Comparison of ENCODE assay signal across 14 cellular contexts in genomic region chr13:112078216-112078615, GRCh38. TPM values are rescaled to one million over a fixed set of nuclear protein-coding genes. Genes with fewer than 3 reads are reported as not detected.
DNase-seq lines count a peak whose midpoint lies in the region; ATAC-seq, FAIRE-seq and TF ChIP-seq lines count a peak whose summit lies in the region.
"Had no signal": no experiment of that assay in that cellular context is flagged by ENCODE, and none has a peak within 500 bp of the region (broad histone marks: within the 10 kb centered on the region; RNA-seq: fewer than 3 reads in every experiment).

No MANE protein-coding gene starts in this region.

- H3K4me3 ChIP-seq in GM23338: peak overlapping the region; percentile 38; the same call in 1 of the 2 replicates
- no peak overlapping the region for H3K4me3 ChIP-seq in K562
- peak overlapping the region; percentile 14 for H3K4me3 ChIP-seq in neural progenitor cell

- CTCF ChIA-PET in K562 (lab: Yijun Ruan, JAX; ENCODE audit: low intra/inter-chr PET ratio): no interaction called here

- peak; percentile 44 for ATAC-seq in GM23338
- 0 out of 3 replicates have a peak, but pooled peaks have one; percentile 28 for ATAC-seq in K562

- H3K9ac ChIP-seq in K562 (ENCODE audit: insufficient read depth in 1 of 2, low read depth in 2 of 2, low read length in 2 of 2) (no peak overlapping the region), neural progenitor cell (no peak overlapping the region)

- no peaks in the 10 kb centered on the region for H3K9me1 ChIP-seq in K562 (ENCODE audit: control insufficient read depth, insufficient read depth, low read length)

- no peaks in the 10 kb centered on the region for H3K9me2 ChIP-seq in GM23338 (ENCODE audit: insufficient read depth)

- H4K20me1 ChIP-seq in GM23338 (replicated peaks; ENCODE audit: insufficient read depth) (0 out of 2 replicates have a peak, but pooled peaks cover 7% of the 10 kb centered on the region), K562 (replicated peaks; ENCODE audit: control insufficient read depth, insufficient read depth, low read length) (no peaks in the 10 kb centered on the region), neural progenitor cell (ENCODE audit: low read depth) (no peaks in the 10 kb centered on the region)

- H3K36me3 ChIP-seq in GM23338 (ENCODE audit: insufficient read depth) (no peaks in the 10 kb centered on the region), K562 (ENCODE audit: control insufficient read depth, insufficient read depth, low read length) (no peaks in the 10 kb centered on the region), neural progenitor cell (no peaks in the 10 kb centered on the region)
- H3K36me3 ChIP-seq: BE2C had no signal

- H3K4me1 Mint-ChIP-seq in GM23338 (peaks cover 22% of the 10 kb centered on the region), neural progenitor cell (peaks cover 48% of the 10 kb centered on the region)

- H3K4me2 ChIP-seq in GM23338 (peak overlapping the region; percentile 63), K562 (ENCODE audit: insufficient read depth, low read length) (no peak overlapping the region), neural progenitor cell (peak overlapping the region; percentile 69)

- DNase-seq in ELF-1 (ENCODE audit: low read depth, low spot score) (peak; percentile 32), GM23338 (ENCODE audit: low spot score) (no peak), K562 (ENCODE audit: extremely low read depth in 1 of 4, low spot score in 3 of 4) (no peak), neural progenitor cell (ENCODE audit: low spot score) (peak; percentile 42), NCI-H128 (lab: John Stamatoyannopoulos, UW; ENCODE audit: unreplicated experiment) (no peak), globus pallidus (ENCODE audit: low spot score) (no peak), NCI-H82 treated with DMSO at 0.1 percent for 48 hours (lab: John Stamatoyannopoulos, UW; ENCODE audit: unreplicated experiment) (no peak)
- DNase-seq: BE2C; CD4-positive, alpha-beta T cell; NCI-H1417 treated with DMSO at 0.1 percent for 48 hours; NCI-H2029 treated with DMSO at 0.1 percent for 48 hours; NCI-H526 treated with DMSO at 0.1 percent for 48 hours had no signal

- no peaks in the 10 kb centered on the region for H3K79me2 ChIP-seq in GM23338 (replicated peaks; ENCODE audit: insufficient read depth)
- no peaks in the 10 kb centered on the region for H3K79me2 ChIP-seq in K562 (ENCODE audit: control insufficient read depth, insufficient read depth, low read length)
- no peaks in the 10 kb centered on the region for H3K79me2 ChIP-seq in neural progenitor cell (ENCODE audit: low read depth)

- H3K27ac Mint-ChIP-seq in GM23338 (no peak overlapping the region), neural progenitor cell (no peak overlapping the region)
- H3K27ac Mint-ChIP-seq: CD4-positive, alpha-beta T cell had no signal

- TF ChIP-seq POLR2A in K562 (conservative IDR thresholded peaks at IDR 0.05): no peak

- peak overlapping the region; percentile 76; the same call in 1 of the 2 replicates for H2AFZ ChIP-seq in GM23338
- H2AFZ ChIP-seq in K562 (ENCODE audit: low read depth, low read length): no peak overlapping the region
- peak overlapping the region; percentile 75 for H2AFZ ChIP-seq in neural progenitor cell (replicated peaks)

- H3F3A ChIP-seq in GM23338 (replicated peaks; ENCODE audit: low read depth) (peaks cover 9% of the 10 kb centered on the region), neural progenitor cell (ENCODE audit: low read depth) (peaks cover 43% of the 10 kb centered on the region)

- no peak for TF ChIP-seq RAD21 in K562 (CRISPR knock-in tag; conservative IDR thresholded peaks at IDR 0.05 in 1 of 2, IDR thresholded peaks at IDR 0.05 in 1 of 2)

- 2% methylated on average over 9 of the region's 16 CpGs for WGBS in K562 (ENCODE audit: insufficient coverage, low coverage, missing lambda C conversion rate)

- TF ChIP-seq CTCF in GM23338 (conservative IDR thresholded peaks at IDR 0.05; ENCODE audit: low read depth in 2 of 2): no peak
- no peak for TF ChIP-seq CTCF in K562 (IDR thresholded peaks at IDR 0.05 in 2 of 3, conservative IDR thresholded peaks at IDR 0.05 in 1 of 3; ENCODE audit: insufficient read depth in 2 of 3, low read depth in 1 of 3, low read length in 3 of 3)
- no peak for TF ChIP-seq CTCF in neural progenitor cell (IDR thresholded peaks at IDR 0.05)

- no peak for TF ChIP-seq EP300 in K562 (IDR thresholded peaks at IDR 0.05; ENCODE audit: low read length)

- H3K4me3 Mint-ChIP-seq in GM23338: no peak overlapping the region
- H3K4me3 Mint-ChIP-seq in neural progenitor cell: peak overlapping the region; percentile 54
- H3K4me3 Mint-ChIP-seq: CD4-positive, alpha-beta T cell had no signal

- in situ Hi-C loops in K562 (cut with MboI): no loop called here

- BruUV-seq in K562 (replicated peaks; lab: Mats Ljungman, UMichigan): no TSS peak

- 0 out of 3 replicates have a peak, but pooled peaks cover 1% of the 10 kb centered on the region for H3K9me3 Mint-ChIP-seq in GM23338
- peaks cover 8% of the 10 kb centered on the region for H3K9me3 Mint-ChIP-seq in neural progenitor cell

- H3K27me3 Mint-ChIP-seq in GM23338 (ENCODE audit: insufficient read depth, low read depth, poor library complexity) (peaks cover 37% of the 10 kb centered on the region), neural progenitor cell (ENCODE audit: insufficient read depth, low read depth) (peaks cover 20% of the 10 kb centered on the region)

- intact Hi-C loops in K562 (cut with micrococcal nuclease): no loop called here

- H3K9me3 ChIP-seq in K562 (replicated peaks; ENCODE audit: control insufficient read depth, insufficient read depth, low read depth, low read length) (no peaks in the 10 kb centered on the region), neural progenitor cell (ENCODE audit: low read depth) (no peaks in the 10 kb centered on the region)
- H3K9me3 ChIP-seq: BE2C had no signal

- peaks cover 55% of the 10 kb centered on the region for H3K27me3 ChIP-seq in GM23338 (ENCODE audit: insufficient read depth)
- H3K27me3 ChIP-seq in K562 (ENCODE audit: control insufficient read depth in 2 of 2, insufficient read depth in 2 of 2, low read length in 2 of 2): peaks cover 0 to 23% of the 10 kb centered on the region in 2 experiments; a peak in 2 of 5 replicates
- H3K27me3 ChIP-seq in neural progenitor cell: peaks cover 54% of the 10 kb centered on the region

- FAIRE-seq in K562 (lab: Jason Lieb, UNC): no peak

- no peak overlapping the region for H3K27ac ChIP-seq in GM23338 (ENCODE audit: low read depth)
- H3K27ac ChIP-seq in K562 (ENCODE audit: extremely low read depth, low read depth, low read length): no peak overlapping the region
- no peak overlapping the region for H3K27ac ChIP-seq in neural progenitor cell

- POLR2A ChIA-PET in K562 (lab: Yijun Ruan, JAX): no interaction called here

- H3K36me3 Mint-ChIP-seq in GM23338 (ENCODE audit: low read depth) (no peaks in the 10 kb centered on the region; the same call in 2 of the 3 replicates), neural progenitor cell (peaks cover 5% of the 10 kb centered on the region)

- H3K4me1 ChIP-seq in GM23338 (ENCODE audit: insufficient read depth): peaks cover 31% of the 10 kb centered on the region
- H3K4me1 ChIP-seq in K562 (replicated peaks in 1 of 2; ENCODE audit: control insufficient read depth in 2 of 2, insufficient read depth in 2 of 2, low read length in 2 of 2): no peaks in the 10 kb centered on the region
- H3K4me1 ChIP-seq in neural progenitor cell: peaks cover 38% of the 10 kb centered on the region
- H3K4me1 ChIP-seq: BE2C had no signal

TF ChIP-seq in GM23338, 12 proteins besides CTCF, POLR2A, EP300 and RAD21 (continues in another document):
- TF ChIP-seq EZH2 (IDR thresholded peaks at IDR 0.05; ENCODE audit: low read depth, unreplicated experiment): peak; percentile 30

TF ChIP-seq in K562, 482 proteins besides CTCF, POLR2A, EP300 and RAD21 (continues in another document):
- no peak for TF ChIP-seq ELK1 (CRISPR knock-in tag; IDR thresholded peaks at IDR 0.05)
- no peak for TF ChIP-seq JUND (IDR thresholded peaks at IDR 0.05; ENCODE audit: borderline replicate concordance, low read depth, low read length)
- TF ChIP-seq JUND (tag; IDR thresholded peaks at IDR 0.05; ENCODE audit: borderline replicate concordance, low read depth, low read length): no peak
- TF ChIP-seq ZNF174 (CRISPR knock-in tag; IDR thresholded peaks at IDR 0.05): no peak
- no peak for TF ChIP-seq ZNF561 (CRISPR knock-in tag; conservative IDR thresholded peaks at IDR 0.05)
- TF ChIP-seq KAT8 (IDR thresholded peaks at IDR 0.05; ENCODE audit: low read depth): no peak
- no peak for TF ChIP-seq IFI16 (CRISPR knock-in tag; IDR thresholded peaks at IDR 0.05)
- no peak for TF ChIP-seq PHB2 (IDR thresholded peaks at IDR 0.05; ENCODE audit: low read depth)

RNA-seq across cellular contexts. Expression of gene SOX1, which starts 11.3 kb away (rescaled TPM):
- total RNA-seq in GM23338 (2014; rRNA removed; shearing (Covaris generic)): 0.04 and 0.17 TPM in 2 replicates
- polyA plus RNA-seq in GM23338 (2016; fragmentation: Nextera tagmentation; extraction: Ambion mirVana) (0.10 TPM in 1 of 2 replicates, not detected in the other), K562 (2011; rRNA removed) (not detected in 2 replicates), K562 (2014; fragmentation: Illumina TruSeq; extraction: Trizol) (not detected in 2 replicates), K562 (2014; fragmentation: Nextera tagmentation; extraction: Ambion mirVana) (not detected), K562 (2014; rRNA removed) (not detected in 2 replicates)
- total RNA-seq in K562 (2011; cell fraction: chromatin; rRNA removed; ENCODE audit: low replicate concordance): not detected in 2 replicates
- total RNA-seq in K562 (2011; cell fraction: nucleolus; rRNA removed): not detected in 2 replicates
- not detected in 2 replicates for total RNA-seq in K562 (2011; cell fraction: nucleoplasm; rRNA removed)
- total RNA-seq in K562 (2014; rRNA removed) (not detected in 2 replicates), K562 (2014; rRNA removed; fragmentation: Illumina TruSeq; extraction: Trizol) (not detected in 2 replicates), K562 (2015; rRNA removed; fragmentation: Illumina TruSeq; extraction: Trizol) (not detected in 2 replicates), K562 (2021) (not detected in 2 replicates), neural progenitor cell (ENCODE audit: low replicate concordance) (3.3 and 4.7 TPM in 2 replicates)
- polyA plus RNA-seq in K562 (2011; cell fraction: cytosol; rRNA removed): not detected in 2 replicates
- polyA plus RNA-seq in K562 (2011; cell fraction: nucleus; rRNA removed): not detected in 2 replicates
- not detected in 2 replicates for polyA plus RNA-seq in K562 (2012)
- polyA minus RNA-seq in K562 (2011; rRNA and poly(A)+ RNA removed): not detected in 2 replicates
- not detected in 2 replicates for polyA minus RNA-seq in K562 (2011; cell fraction: cytosol; rRNA and poly(A)+ RNA removed)
- polyA minus RNA-seq in K562 (2011; cell fraction: nucleus; rRNA and poly(A)+ RNA removed): not detected in 2 replicates
- total RNA-seq: CD4-positive, alpha-beta T cell; G401; SK-MEL-5 had no signal

Comparison
In these comparisons a context has a peak if more than half of its experiments do, and no peak if none do; other contexts are left out.
1. DNase-seq: peak in ELF-1 (single experiment) and neural progenitor cell (single experiment); none in GM23338 (single experiment), K562 (0 of 4), NCI-H128 (single experiment), globus pallidus (single experiment) and NCI-H82 treated with DMSO at 0.1 percent for 48 hours (single experiment).